Comparison of ENCODE assay signal across 8 cellular contexts in genomic region chr9:42743030-42743813, GRCh38.
A peak's percentile ranks its signal among the peaks of the same experiment; 100 is the strongest.
DNase-seq lines count a peak whose midpoint lies in the region; ATAC-seq and TF ChIP-seq lines count a peak whose summit lies in the region.
"Not testable (repeated sequence)": the region's sequence is repeated elsewhere in the genome, so short reads cannot be mapped to it uniquely, and the experiment has no call there.

No MANE protein-coding gene starts in this region.

- not testable (repeated sequence) for H3K9me3 ChIP-seq in Peyer's patch, lower lobe of right lung

- peak; percentile 75 for ATAC-seq in GM19397 (IDR thresholded peaks at IDR 0.05; ENCODE audit: unreplicated experiment)
- peak; percentile 58 to 84 for ATAC-seq in lower lobe of right lung

- not testable (repeated sequence) for H3K36me3 ChIP-seq in Peyer's patch, lower lobe of right lung

- not testable (repeated sequence) for H3K4me1 ChIP-seq in Peyer's patch, lower lobe of right lung

- TF ChIP-seq CTCF in C4-2B (conservative IDR thresholded peaks at IDR 0.05): peak; percentile 80
- TF ChIP-seq CTCF in Peyer's patch (IDR thresholded peaks at IDR 0.05): peak; percentile 24 to 64 (median 44)
- TF ChIP-seq CTCF in lower lobe of right lung (IDR thresholded peaks at IDR 0.05): peak; percentile 76

- intact Hi-C loops in lower lobe of right lung (cut with DNase I): not testable (repeated sequence)

- not testable (repeated sequence) for H3K4me3 ChIP-seq in Peyer's patch, lower lobe of right lung

- DNase-seq in M059J (ENCODE audit: low read depth): peak; percentile 54
- DNase-seq in Peyer's patch: peak; percentile 26 to 72 (median 72)
- DNase-seq in activated T-cell treated with anti-CD3 and anti-CD28 coated beads for 4 hours: peak; percentile 45
- peak; percentile 21 for DNase-seq in epidermal melanocyte (ENCODE audit: insufficient read length, low spot score)
- DNase-seq in lower lobe of right lung: peak; percentile 78
- peak; percentile 58 for DNase-seq in stimulated activated CD4-positive, alpha-beta T cell treated with anti-CD3 and anti-CD28 coated beads, Interleukin-4, amount 100 ng/mL, for 1 hour

- H3K27me3 ChIP-seq in Peyer's patch; lower lobe of right lung (ENCODE audit: low read depth): not testable (repeated sequence)

- not testable (repeated sequence) for H3K27ac ChIP-seq in C4-2B, Peyer's patch, lower lobe of right lung

- TF ChIP-seq POLR2A in Peyer's patch (IDR thresholded peaks at IDR 0.05): not testable (repeated sequence)

Comparison
In these comparisons a context has a peak if more than half of its experiments do, and no peak if none do; other contexts are left out.
1. DNase-seq: peak in every context shown above with its lines; median percentile 78 in lower lobe of right lung; 72 in Peyer's patch; 58 in stimulated activated CD4-positive, alpha-beta T cell treated with anti-CD3 and anti-CD28 coated beads, Interleukin-4, amount 100 ng/mL, for 1 hour; 54 in M059J; 45 in activated T-cell treated with anti-CD3 and anti-CD28 coated beads for 4 hours; 21 in epidermal melanocyte.